In genomic region chr10:70272925-70273316, GRCh38 we compare ENCODE assay signal across 9 cellular contexts. TPM values are rescaled to one million over a fixed set of nuclear protein-coding genes. Genes with fewer than 3 reads are reported as not detected.
A peak's percentile ranks its signal among the peaks of the same experiment; 100 is the strongest.
DNase-seq lines count a peak whose midpoint lies in the region; ATAC-seq, FAIRE-seq and TF ChIP-seq lines count a peak whose summit lies in the region.
"Had no signal": no experiment of that assay in that cellular context is flagged by ENCODE, and none has a peak within 500 bp of the region (broad histone marks: within the 10 kb centered on the region; RNA-seq: fewer than 3 reads in every experiment).

No MANE protein-coding gene starts in this region.

- no peaks in the 10 kb centered on the region for H3K9me3 ChIP-seq in left lung

- no peaks in the 10 kb centered on the region for H3K27me3 ChIP-seq in left lung

- peak; percentile 60 for TF ChIP-seq CTCF in AG10803 (conservative IDR thresholded peaks at IDR 0.05; ENCODE audit: low read length)
- peak; percentile 25 to 52 for TF ChIP-seq CTCF in left lung (IDR thresholded peaks at IDR 0.05)

- intact Hi-C loops in left lung (cut with DNase I), result no loop called here

- H3K27ac ChIP-seq in left lung, result no peak overlapping the region

- peak; percentile 15 for DNase-seq in AG10803 (ENCODE audit: low read depth)
- DNase-seq in GM18507 (ENCODE audit: extremely low spot score, insufficient read length, low read depth), result peak; percentile 39
- peak; percentile 37 to 41 for DNase-seq in activated T-cell treated with anti-CD3 and anti-CD28 coated beads, Interleukin-2, amount 50 U/mL, for 48 hours
- no peak for DNase-seq in left lung
- DNase-seq in NCI-H524 (lab: John Stamatoyannopoulos, UW), result no peak
- no peak for DNase-seq in cerebellum (ENCODE audit: low spot score)
- no peak for DNase-seq in GOT3 (lab: John Stamatoyannopoulos, UW)

- FAIRE-seq in GM18507 (lab: Jason Lieb, UNC), result peak; percentile 79

- H3K36me3 ChIP-seq in left lung, result no peaks in the 10 kb centered on the region

- ATAC-seq in HG03439 (IDR thresholded peaks at IDR 0.05; ENCODE audit: unreplicated experiment) (peak; percentile 57), left lung (peak; percentile 46)

- H3K4me3 ChIP-seq in AG10803 (ENCODE audit: low read length), result no peak overlapping the region
- no peak overlapping the region for H3K4me3 ChIP-seq in left lung

- peaks cover 0 to 17% of the 10 kb centered on the region in 2 donors for H3K4me1 ChIP-seq in left lung

RNA-seq across cellular contexts. Expression of gene NPFFR1, which starts 10.9 kb away (rescaled TPM):
- under 1 TPM; 0.20 to 0.21 TPM for total RNA-seq in left lung
- 0.54 TPM for total RNA-seq in cerebellum
- total RNA-seq: LHCN-M2 had no signal

RNA-seq across cellular contexts. Expression of gene PPA1, which starts 39.7 kb away (rescaled TPM):
- total RNA-seq in left lung, result 100 to 1,000 TPM; 223 to 231 TPM
- total RNA-seq in cerebellum, result 137 TPM

Comparison
In these comparisons a context has a peak if more than half of its experiments do, and no peak if none do; other contexts are left out.
1. DNase-seq: peak in AG10803 (single experiment), GM18507 (single experiment) and activated T-cell treated with anti-CD3 and anti-CD28 coated beads, Interleukin-2, amount 50 U/mL, for 48 hours (2 of 2); none in left lung (0 of 2), NCI-H524 (0 of 2), cerebellum (single experiment) and GOT3 (single experiment).